9 cellular contexts compared by ENCODE assay signal in genomic region chr16:20674684-20675487, GRCh38. TPM values are rescaled to one million over a fixed set of nuclear protein-coding genes. Genes with fewer than 3 reads are reported as not detected.
DNase-seq lines count a peak whose midpoint lies in the region; ATAC-seq, FAIRE-seq and TF ChIP-seq lines count a peak whose summit lies in the region.
"Had no signal": no experiment of that assay in that cellular context is flagged by ENCODE, and none has a peak within 500 bp of the region (broad histone marks: within the 10 kb centered on the region; RNA-seq: fewer than 3 reads in every experiment).

No MANE protein-coding gene starts in this region.

- no peak for FAIRE-seq in astrocyte (lab: Jason Lieb, UNC)
- FAIRE-seq in urothelium cell line (lab: Jason Lieb, UNC) = no peak

- peaks cover 21% of the 10 kb centered on the region for H3K4me1 Mint-ChIP-seq in T-helper 2 cell treated with Interferon-gamma antibody and Interleukin-4, amounts not matched to agents 5 μg/mL and 100 μg/mL, for 36 hours (ENCODE audit: low read depth)
- peaks cover 28% of the 10 kb centered on the region for H3K4me1 Mint-ChIP-seq in astrocyte (ENCODE audit: low read depth, unreplicated experiment)

- DNase-seq in T-helper 2 cell treated with Interferon-gamma antibody and Interleukin-4, amounts not matched to agents 5 μg/mL and 100 μg/mL, for 36 hours (ENCODE audit: low spot score) = no peak
- DNase-seq in T-helper 2 cell = no peak
- DNase-seq in astrocyte (ENCODE audit: low read depth) = no peak
- DNase-seq in left lobe of liver (ENCODE audit: low spot score) = no peak
- DNase-seq in NCI-H1694 treated with DMSO at 0.1 percent for 48 hours (lab: John Stamatoyannopoulos, UW) = no peak
- no peak for DNase-seq in urothelium cell line (ENCODE audit: low spot score)
- no peak for DNase-seq in NCI-H2029 treated with DMSO at 0.1 percent for 48 hours (lab: John Stamatoyannopoulos, UW)

- H3K4me1 ChIP-seq in astrocyte (ENCODE audit: insufficient read depth, low read length) (no peaks in the 10 kb centered on the region), thymus (ENCODE audit: control insufficient read depth, insufficient read depth, low read length) (peaks cover 4% of the 10 kb centered on the region)

- no peak overlapping the region for H3K9ac ChIP-seq in astrocyte (ENCODE audit: low read length)

- H3K4me3 ChIP-seq in astrocyte (ENCODE audit: insufficient read depth, low read depth, low read length) = no peak overlapping the region
- no peak overlapping the region for H3K4me3 ChIP-seq in thymus (ENCODE audit: low read length)

- no peaks in the 10 kb centered on the region for H4K20me1 ChIP-seq in astrocyte (ENCODE audit: insufficient read depth, low read length)

- H3K36me3 ChIP-seq in astrocyte (ENCODE audit: insufficient read depth, low read length) (no peaks in the 10 kb centered on the region), thymus (ENCODE audit: control insufficient read depth, insufficient read depth) (no peaks in the 10 kb centered on the region)

- no peaks in the 10 kb centered on the region for H3K79me2 ChIP-seq in astrocyte (ENCODE audit: insufficient read depth, low read length)

- no peaks in the 10 kb centered on the region for H3K36me3 Mint-ChIP-seq in T-helper 2 cell treated with Interferon-gamma antibody and Interleukin-4, amounts not matched to agents 5 μg/mL and 100 μg/mL, for 36 hours (ENCODE audit: low read depth)
- H3K36me3 Mint-ChIP-seq in astrocyte (ENCODE audit: low read depth, unreplicated experiment) = no peaks in the 10 kb centered on the region

- peak overlapping the region; percentile 63 for H3K4me3 Mint-ChIP-seq in T-helper 2 cell treated with Interferon-gamma antibody and Interleukin-4, amounts not matched to agents 5 μg/mL and 100 μg/mL, for 36 hours
- H3K4me3 Mint-ChIP-seq in astrocyte (ENCODE audit: unreplicated experiment) = peak overlapping the region; percentile 80

- H3K27ac ChIP-seq in astrocyte (ENCODE audit: low read depth, low read length) = no peak overlapping the region
- H3K27ac ChIP-seq in thymus (ENCODE audit: low read depth) = peak overlapping the region; percentile 31
- H3K27ac ChIP-seq: RWPE1 had no signal

- H3K9me3 Mint-ChIP-seq in T-helper 2 cell treated with Interferon-gamma antibody and Interleukin-4, amounts not matched to agents 5 μg/mL and 100 μg/mL, for 36 hours = no peaks in the 10 kb centered on the region
- H3K9me3 Mint-ChIP-seq in astrocyte (ENCODE audit: unreplicated experiment) = no peaks in the 10 kb centered on the region

- 90% methylated on average over 19 of the region's 19 CpGs for WGBS in thymus

- TF ChIP-seq CTCF in astrocyte (IDR thresholded peaks at IDR 0.05; ENCODE audit: insufficient read depth, low read depth, low read length) = no peak

- peaks cover 3% of the 10 kb centered on the region for H3K27me3 Mint-ChIP-seq in T-helper 2 cell treated with Interferon-gamma antibody and Interleukin-4, amounts not matched to agents 5 μg/mL and 100 μg/mL, for 36 hours (ENCODE audit: low read depth)
- peaks cover 8% of the 10 kb centered on the region for H3K27me3 Mint-ChIP-seq in astrocyte (ENCODE audit: low read depth, unreplicated experiment)

- peak; percentile 7 for ATAC-seq in left lobe of liver

- H3K9me3 ChIP-seq in astrocyte (ENCODE audit: insufficient read depth, low read depth, low read length) (no peaks in the 10 kb centered on the region), thymus (ENCODE audit: control insufficient read depth) (no peaks in the 10 kb centered on the region)

- no peak overlapping the region for H3K27ac Mint-ChIP-seq in T-helper 2 cell treated with Interferon-gamma antibody and Interleukin-4, amounts not matched to agents 5 μg/mL and 100 μg/mL, for 36 hours
- no peak overlapping the region for H3K27ac Mint-ChIP-seq in astrocyte (ENCODE audit: unreplicated experiment)

- no peak overlapping the region for H2AFZ ChIP-seq in astrocyte (ENCODE audit: low read depth, low read length)

- H3K4me2 ChIP-seq in astrocyte (ENCODE audit: low read length) = no peak overlapping the region

- H3K27me3 ChIP-seq in astrocyte (ENCODE audit: insufficient read depth, low read length) (no peaks in the 10 kb centered on the region), thymus (ENCODE audit: control insufficient read depth, insufficient read depth) (no peaks in the 10 kb centered on the region)

RNA-seq across cellular contexts. Expression of gene ACSM1, which starts 22.6 kb away (rescaled TPM):
- total RNA-seq in astrocyte (0.43 and 0.46 TPM in 2 replicates), left lobe of liver (14.2 TPM)
- 0.52 TPM for polyA plus RNA-seq in thymus

Comparison
In these comparisons a context has a peak if more than half of its experiments do, and no peak if none do; other contexts are left out.
1. RNA of gene ACSM1, which starts 22.6 kb away (total RNA-seq): 14.2 TPM in left lobe of liver (single experiment); 0.43 to 0.46 TPM in astrocyte; every median in the first group is over 10 times any median in the second.